2 cellular contexts compared by ENCODE assay signal in genomic region chr16:48358419-48358818, GRCh38.
TF ChIP-seq lines count a peak whose summit lies in the region.

No MANE protein-coding gene starts in this region.

TF ChIP-seq in WTC11, 78 proteins besides CTCF, POLR2A, EP300 and RAD21:
- peak; percentile 83 for TF ChIP-seq ZNF121 (CRISPR knock-in tag; IDR thresholded peaks at IDR 0.05)
- TF ChIP-seq CDX4 (CRISPR knock-in tag; IDR thresholded peaks at IDR 0.05; ENCODE audit: borderline replicate concordance) = no peak

TF ChIP-seq in HepG2, 621 proteins besides CTCF, POLR2A, EP300 and RAD21:
- TF ChIP-seq ZNF121 (CRISPR knock-in tag; IDR thresholded peaks at IDR 0.05) (peak; percentile 58; the same call in 1 of the 2 replicates), ZNF770 (CRISPR knock-in tag; IDR thresholded peaks at IDR 0.05) (peak; percentile 53), KMT2A (CRISPR knock-in tag; IDR thresholded peaks at IDR 0.05) (no peak), ZNF234 (CRISPR knock-in tag; conservative IDR thresholded peaks at IDR 0.05) (no peak), ZC3H4 (CRISPR knock-in tag; IDR thresholded peaks at IDR 0.05; ENCODE audit: borderline replicate concordance) (no peak), ZNF281 (CRISPR knock-in tag; IDR thresholded peaks at IDR 0.05; ENCODE audit: borderline replicate concordance) (no peak), ZSCAN5A (CRISPR knock-in tag; IDR thresholded peaks at IDR 0.05; ENCODE audit: borderline replicate concordance) (no peak), MLXIP (CRISPR knock-in tag; IDR thresholded peaks at IDR 0.05; ENCODE audit: borderline replicate concordance) (no peak), BRCA1 (CRISPR knock-in tag; IDR thresholded peaks at IDR 0.05) (no peak), CHD2 (IDR thresholded peaks at IDR 0.05; ENCODE audit: low read depth, low read length) (no peak), GPN1 (CRISPR knock-in tag; IDR thresholded peaks at IDR 0.05; ENCODE audit: borderline replicate concordance) (no peak), ZNF543 (CRISPR knock-in tag; IDR thresholded peaks at IDR 0.05) (no peak)
TF ChIP-seq in HepG2: peak in this region for 2.
